7 cellular contexts compared by ENCODE assay signal in the genomic region with DNA sequence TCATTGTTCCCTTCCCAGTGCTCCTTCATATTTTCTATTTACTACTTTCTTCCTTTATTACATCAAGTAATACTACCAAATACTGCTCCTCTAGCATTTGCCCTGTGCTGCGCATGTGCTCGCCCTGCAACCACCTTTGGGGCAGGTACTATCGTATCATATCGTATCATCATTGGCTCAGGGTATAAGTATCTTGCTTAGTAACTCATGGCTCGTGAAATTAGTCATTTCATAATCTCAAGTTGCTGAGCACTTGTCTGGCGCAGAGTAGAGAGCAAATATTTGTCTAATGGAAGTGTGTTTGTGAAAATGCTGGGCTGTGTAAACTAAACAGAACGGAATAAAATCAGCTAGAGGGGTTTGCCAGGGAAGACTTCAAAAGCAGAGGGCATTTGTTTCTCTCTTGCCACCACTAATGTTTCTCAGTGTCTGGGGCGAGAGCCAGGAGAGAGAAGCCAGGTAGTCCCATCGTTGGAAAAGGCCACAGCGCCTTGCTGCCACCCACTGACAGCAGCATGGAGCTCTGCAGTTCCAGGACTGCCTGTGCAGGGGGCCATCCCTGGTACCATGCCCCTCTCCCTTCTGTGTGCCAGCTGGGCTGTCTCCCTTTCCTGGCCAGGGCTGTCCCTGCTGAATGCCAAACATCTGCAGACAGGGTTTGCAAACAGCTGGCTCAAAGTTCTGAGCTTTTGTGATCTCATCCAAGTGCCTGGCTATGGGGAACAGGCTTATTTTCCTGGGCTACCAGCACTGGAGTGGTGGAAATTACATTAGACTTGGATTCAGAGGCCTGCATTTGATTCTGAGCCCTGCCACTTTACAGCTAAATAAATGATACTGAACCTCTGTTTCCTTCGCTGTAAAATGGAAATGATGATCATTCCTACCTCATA. TPM values are rescaled to one million over a fixed set of nuclear protein-coding genes. Genes with fewer than 3 reads are reported as not detected.
A peak's percentile ranks its signal among the peaks of the same experiment; 100 is the strongest.
DNase-seq lines count a peak whose midpoint lies in the region; ATAC-seq, FAIRE-seq and TF ChIP-seq lines count a peak whose summit lies in the region.

No MANE protein-coding gene starts in this region.

- no peaks in the 10 kb centered on the region for H4K20me1 ChIP-seq in IMR-90 (ENCODE audit: insufficient read depth, low read length)

- H3K36me3 ChIP-seq in IMR-90 (ENCODE audit: control insufficient read depth, insufficient read depth, low read length) (no peaks in the 10 kb centered on the region), RWPE2 (ENCODE audit: low read depth) (no peaks in the 10 kb centered on the region), heart left ventricle (no peaks in the 10 kb centered on the region), upper lobe of left lung (no peaks in the 10 kb centered on the region)

- H3K18ac ChIP-seq in IMR-90 (ENCODE audit: low read depth, low read length): peak overlapping the region; percentile 44

- peak overlapping the region; percentile 70; the same call in 1 of the 2 replicates for H3K27ac ChIP-seq in IMR-90 (ENCODE audit: insufficient read depth, low read length)
- no peak overlapping the region for H3K27ac ChIP-seq in RWPE2 (ENCODE audit: poor library complexity, severe bottlenecking)
- H3K27ac ChIP-seq in heart left ventricle: peak overlapping the region in 7 of 12 donors; percentile 10 to 61 (median 35)
- H3K27ac ChIP-seq in upper lobe of left lung: peak overlapping the region in 1 of 4 donors; percentile 53

- peaks cover 41% of the 10 kb centered on the region for H3K4me1 ChIP-seq in IMR-90 (ENCODE audit: control insufficient read depth, insufficient read depth, low read length)
- H3K4me1 ChIP-seq in RWPE2 (ENCODE audit: insufficient read depth, poor library complexity, severe bottlenecking): peaks cover 4% of the 10 kb centered on the region
- peaks cover 0 to 33% (median 11%) of the 10 kb centered on the region in 12 donors for H3K4me1 ChIP-seq in heart left ventricle
- peaks cover 7 to 30% (median 13%) of the 10 kb centered on the region in 4 donors for H3K4me1 ChIP-seq in upper lobe of left lung

- H3K23ac ChIP-seq in IMR-90 (ENCODE audit: low read depth, low read length): 0 out of 2 replicates have a peak overlapping the region, but pooled peaks have one; percentile 24

- WGBS in IMR-90 (ENCODE audit: extremely low coverage in 2 of 2, insufficient read length in 1 of 2), 2 experiments: 15% methylated on average over 7 of the region's 11 CpGs; no CpG with 5 or more reads in 1 of the 2 experiments
- 61 to 68% (median 63%) methylated on average over 11 of the region's 11 CpGs for WGBS in heart left ventricle, 4 donors
- 49 to 53% methylated on average over 11 of the region's 11 CpGs for WGBS in upper lobe of left lung, 2 donors
- 47 to 56% methylated on average over 11 of the region's 11 CpGs for WGBS in lower leg skin, 2 donors

- POLR2A ChIA-PET in IMR-90 (lab: Charles Lee; ENCODE audit: unreplicated experiment): interaction anchor here (0.5 kb wide), 1 partner anchor 138 kb away, joined by 3 read pairs; no protein-coding TSS in a partner anchor

- H3K9me3 ChIP-seq in IMR-90 (ENCODE audit: control insufficient read depth, insufficient read depth, low read length): no peaks in the 10 kb centered on the region
- H3K9me3 ChIP-seq in RWPE2 (ENCODE audit: severe bottlenecking): no peaks in the 10 kb centered on the region
- no peaks in the 10 kb centered on the region for H3K9me3 ChIP-seq in heart left ventricle
- H3K9me3 ChIP-seq in upper lobe of left lung: no peaks in the 10 kb centered on the region

- dilution Hi-C loops in IMR-90 (cut with HindIII; ENCODE audit: low sequenced_read_pairs, unreplicated experiment): no loop called here

- peak overlapping the region; percentile 55 for H2BK5ac ChIP-seq in IMR-90 (ENCODE audit: low read depth, low read length, poor library complexity, severe bottlenecking)

- H3K27me3 ChIP-seq in IMR-90 (ENCODE audit: control insufficient read depth, insufficient read depth, low read length) (no peaks in the 10 kb centered on the region), RWPE2 (ENCODE audit: insufficient read depth, poor library complexity, severe bottlenecking) (no peaks in the 10 kb centered on the region), heart left ventricle (no peaks in the 10 kb centered on the region), upper lobe of left lung (no peaks in the 10 kb centered on the region)

- H2AK5ac ChIP-seq in IMR-90 (ENCODE audit: low read depth, low read length): peak overlapping the region; percentile 85; the same call in 1 of the 2 replicates

- no peak overlapping the region for H3K4me3 ChIP-seq in IMR-90 (ENCODE audit: insufficient read depth, low read depth, low read length)
- H3K4me3 ChIP-seq in RWPE2 (ENCODE audit: severe bottlenecking): no peak overlapping the region
- no peak overlapping the region for H3K4me3 ChIP-seq in heart left ventricle
- no peak overlapping the region for H3K4me3 ChIP-seq in upper lobe of left lung
- no peak overlapping the region for H3K4me3 ChIP-seq in lower leg skin (ENCODE audit: low read depth, poor library complexity, severe bottlenecking)

- intact Hi-C loops in IMR-90 (cut with micrococcal nuclease): loop anchor here (1.0 kb wide), 1 partner anchor 30 kb away; no protein-coding TSS in a partner anchor
- intact Hi-C loops in heart left ventricle (cut with DNase I): loop anchor here in 5 of 10 donors (2.0 to 10.0 kb wide), 6 partner anchors 82 to 478 kb away; partner anchors contain the start of genes ECHDC2 (in 2 of the 5), PODN (in 2 of the 5), SCP2 (in 2 of the 5) and COA7 (in 1 of the 5)
- intact Hi-C loops in lower leg skin (cut with DNase I; ENCODE audit: low total_unique reads): no loop called here

- DNase-seq in IMR-90 (peak; percentile 59), RWPE2 (ENCODE audit: low spot score) (no peak), heart left ventricle (peak in 4 of 5 donors; percentile 44 to 72 (median 60)), upper lobe of left lung (peak in 1 of 2 donors; percentile 58), lower leg skin (ENCODE audit: low spot score in 2 of 2) (no peak), RCC 7860 (ENCODE audit: low spot score) (no peak)
- no peak for DNase-seq in effector CD4-positive, alpha-beta T cell

- peak overlapping the region; percentile 56 for H2AFZ ChIP-seq in IMR-90 (replicated peaks; ENCODE audit: low read length, poor library complexity)

- H3K9ac ChIP-seq in IMR-90 (ENCODE audit: low read depth, low read length): no peak overlapping the region

- peak overlapping the region; percentile 47; the same call in 1 of the 2 replicates for H3K14ac ChIP-seq in IMR-90 (replicated peaks; ENCODE audit: low read depth, low read length)

- H3K56ac ChIP-seq in IMR-90 (ENCODE audit: extremely low read depth, insufficient read depth, low read length): no peak overlapping the region; the same call in 1 of the 2 replicates

- TF ChIP-seq CTCF in IMR-90 (conservative IDR thresholded peaks at IDR 0.05; ENCODE audit: low read depth, low read length) (peak; percentile 38), RWPE2 (IDR thresholded peaks at IDR 0.05; ENCODE audit: poor library complexity, severe bottlenecking) (peak; percentile 39), heart left ventricle (IDR thresholded peaks at IDR 0.05) (peak; percentile 12 to 63 (median 40)), upper lobe of left lung (IDR thresholded peaks at IDR 0.05) (no peak), lower leg skin (IDR thresholded peaks at IDR 0.05) (no peak)

- no TSS peak for BruUV-seq in IMR-90 (replicated peaks; lab: Mats Ljungman, UMichigan)

- H2BK120ac ChIP-seq in IMR-90 (ENCODE audit: low read depth, low read length): peak overlapping the region; percentile 81

- TF ChIP-seq RAD21 in IMR-90 (IDR thresholded peaks at IDR 0.05; ENCODE audit: low read length): peak; percentile 31; the same call in 1 of the 2 replicates

- ATAC-seq in IMR-90 (ENCODE audit: low read depth) (peak; percentile 58), RWPE2 (ENCODE audit: low read depth) (peak; percentile 76), heart left ventricle (peak in 3 of 4 donors; percentile 78 to 83 (median 79)), upper lobe of left lung (ENCODE audit: low FRiP score in 2 of 2) (peak; percentile 67 to 87)

- H4K8ac ChIP-seq in IMR-90 (ENCODE audit: low read depth in 2 of 2, low read length in 2 of 2): peak overlapping the region; percentile 61 to 86; a peak in 3 of 4 replicates

- H3K4me2 ChIP-seq in IMR-90 (ENCODE audit: low read depth, low read length): peak overlapping the region; percentile 23

- peaks cover 46% of the 10 kb centered on the region for H3K9me1 ChIP-seq in IMR-90 (ENCODE audit: insufficient read depth, low read length)

- TF ChIP-seq POLR2A in IMR-90 (IDR thresholded peaks at IDR 0.05; ENCODE audit: low read depth, low read length) (no peak), heart left ventricle (IDR thresholded peaks at IDR 0.05) (no peak), upper lobe of left lung (IDR thresholded peaks at IDR 0.05) (no peak), lower leg skin (IDR thresholded peaks at IDR 0.05) (no peak)

- peak overlapping the region; percentile 73 for H3K4ac ChIP-seq in IMR-90 (ENCODE audit: low read depth, low read length)

- H3K79me1 ChIP-seq in IMR-90 (ENCODE audit: low read depth in 1 of 2, low read length in 2 of 2): no peaks in the 10 kb centered on the region

- H2BK20ac ChIP-seq in IMR-90 (ENCODE audit: low read depth, low read length): peak overlapping the region; percentile 83

- H2AK9ac ChIP-seq in IMR-90 (replicated peaks; ENCODE audit: low read depth, low read length, poor library complexity): peak overlapping the region; percentile 32

- H4K5ac ChIP-seq in IMR-90 (ENCODE audit: low read depth, low read length): peak overlapping the region; percentile 50

- H2BK15ac ChIP-seq in IMR-90 (ENCODE audit: low read depth, low read length): peak overlapping the region; percentile 37; the same call in 2 of the 3 replicates

- CTCF ChIA-PET in IMR-90 (lab: Yijun Ruan, JAX): interaction anchor here (0.8 to 1.3 kb wide), 3 partner anchors 10 to 275 kb away, joined by 3 to 4 read pairs (median 3); no protein-coding TSS in a partner anchor

- in situ Hi-C loops in IMR-90 (cut with MboI; ENCODE audit: low sequenced_read_pairs): no loop called here

- peak in 1 of 4 donors; percentile 26 for TF ChIP-seq EP300 in upper lobe of left lung (IDR thresholded peaks at IDR 0.05)

- no peak for FAIRE-seq in RCC 7860 (lab: Jason Lieb, UNC)

- peak overlapping the region; percentile 84 for H4K91ac ChIP-seq in IMR-90 (ENCODE audit: insufficient read depth, low read depth, low read length)

RNA-seq across cellular contexts. Expression of gene CPT2, which starts 19.9 kb away (rescaled TPM):
- 14.2 and 16.0 TPM in 2 replicates for total RNA-seq in IMR-90 (2012; rRNA removed)
- polyA plus RNA-seq in IMR-90 (2012; rRNA removed): 13.6 and 15.8 TPM in 2 replicates
- 7.7 and 11.3 TPM in 2 replicates for polyA plus RNA-seq in IMR-90 (2012; cell fraction: cytosol; rRNA removed)
- 5.3 and 8.3 TPM in 2 replicates for polyA plus RNA-seq in IMR-90 (2012; cell fraction: nucleus; rRNA removed; ENCODE audit: low replicate concordance)
- total RNA-seq in heart left ventricle: 10 to 100 TPM; 24.2 to 62.3 (median 35.8) TPM
- polyA plus RNA-seq in heart left ventricle: 10 to 100 TPM; 14.7 to 19.6 TPM
- 10 to 100 TPM; 16.8 to 39.2 (median 27.6) TPM for total RNA-seq in upper lobe of left lung
- total RNA-seq in lower leg skin: 10 to 100 TPM; 30.1 to 47.1 (median 36.7) TPM

RNA-seq across cellular contexts. Expression of gene SLC1A7, which starts 34.3 kb away (rescaled TPM):
- not detected in 2 replicates for total RNA-seq in IMR-90 (2012; rRNA removed)
- polyA plus RNA-seq in IMR-90 (2012; rRNA removed): 0.05 and 0.06 TPM in 2 replicates
- 0.09 TPM in 1 of 2 replicates, not detected in the other for polyA plus RNA-seq in IMR-90 (2012; cell fraction: cytosol; rRNA removed)
- 0.37 and 0.40 TPM in 2 replicates for polyA plus RNA-seq in IMR-90 (2012; cell fraction: nucleus; rRNA removed; ENCODE audit: low replicate concordance)
- 1 to 10 TPM in 1 of 9 donors, under 1 TPM in 6, not detected in 2; 0.08 to 1.1 (median 0.37) TPM for total RNA-seq in heart left ventricle
- polyA plus RNA-seq in heart left ventricle: under 1 TPM; 0.07 to 0.19 TPM
- total RNA-seq in upper lobe of left lung: 1 to 10 TPM in 2 of 6 donors, under 1 TPM in 2, not detected in 2; 0.37 to 1.3 (median 0.77) TPM
- total RNA-seq in lower leg skin: not detected

RNA-seq across cellular contexts. Expression of gene CZIB, which starts 43.7 kb away (rescaled TPM):
- total RNA-seq in IMR-90 (2012; rRNA removed): 37.5 and 41.0 TPM in 2 replicates
- 55.5 and 58.9 TPM in 2 replicates for polyA plus RNA-seq in IMR-90 (2012; rRNA removed)
- polyA plus RNA-seq in IMR-90 (2012; cell fraction: cytosol; rRNA removed): 29.8 and 38.7 TPM in 2 replicates
- 40.0 and 112 TPM in 2 replicates for polyA plus RNA-seq in IMR-90 (2012; cell fraction: nucleus; rRNA removed; ENCODE audit: low replicate concordance)
- 10 to 100 TPM; 39.4 to 52.1 (median 46.1) TPM for total RNA-seq in heart left ventricle
- 10 to 100 TPM; 45.2 to 85.0 TPM for polyA plus RNA-seq in heart left ventricle
- 10 to 100 TPM; 28.0 to 61.3 (median 42.4) TPM for total RNA-seq in upper lobe of left lung
- 10 to 100 TPM; 19.1 to 39.8 (median 29.0) TPM for total RNA-seq in lower leg skin

Comparison
In these comparisons a context has a peak if more than half of its experiments do, and no peak if none do; other contexts are left out.
1. DNase-seq: peak in IMR-90 (single experiment) and heart left ventricle (4 of 5); none in RWPE2 (single experiment), effector CD4-positive, alpha-beta T cell (single experiment), lower leg skin (0 of 2) and RCC 7860 (single experiment).
2. CTCF ChIP-seq: peak in IMR-90 (single experiment), RWPE2 (single experiment) and heart left ventricle (12 of 12); none in upper lobe of left lung (0 of 6) and lower leg skin (0 of 3).
3. Peak in every context shown above with its lines, with median percentiles within 50 percentile points of each other: ATAC-seq.